In the genomic region with DNA sequence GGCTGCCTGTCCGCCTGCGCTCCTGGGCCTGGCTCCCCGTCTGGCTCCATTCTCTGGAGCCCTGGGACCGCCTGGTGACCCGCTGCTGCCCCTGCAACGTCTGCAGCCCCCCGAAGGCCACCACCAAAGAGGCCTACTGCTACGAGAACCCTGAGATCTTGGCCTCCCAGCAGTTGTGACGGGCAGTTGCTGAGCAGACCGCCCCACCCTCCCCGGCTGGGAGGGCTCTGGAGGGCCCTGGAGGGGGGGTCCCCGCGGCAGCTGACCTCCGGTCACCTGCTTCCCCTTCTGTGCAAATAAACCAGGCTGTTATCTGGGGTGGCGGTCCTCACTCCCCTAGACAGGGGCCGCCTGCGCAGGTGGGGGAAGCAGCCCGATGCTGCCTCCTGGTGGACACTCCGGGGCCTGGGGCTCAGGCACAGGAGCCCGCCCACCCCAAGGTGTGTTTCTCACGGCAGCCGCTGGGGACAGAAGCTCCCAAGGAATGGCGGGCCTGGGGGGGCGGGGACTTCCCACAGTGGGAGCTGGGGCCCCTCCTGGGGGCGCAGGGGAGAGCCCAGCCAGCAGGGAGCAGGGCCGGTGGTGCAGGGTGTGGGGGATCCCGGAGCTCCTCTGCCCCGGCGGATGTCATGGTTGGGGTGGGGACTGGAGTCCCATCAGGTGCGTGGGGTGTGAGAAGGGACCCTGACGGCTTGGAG, we compare ENCODE assay signal across 8 cellular contexts. TPM values are rescaled to one million over a fixed set of nuclear protein-coding genes. Genes with fewer than 3 reads are reported as not detected.
A peak's percentile ranks its signal among the peaks of the same experiment; 100 is the strongest.
DNase-seq lines count a peak whose midpoint lies in the region; ATAC-seq and FAIRE-seq lines count a peak whose summit lies in the region.

No MANE protein-coding gene starts in this region.

- DNase-seq in DMS79 (lab: John Stamatoyannopoulos, UW) (peak; percentile 71), HTR-8/SVneo (ENCODE audit: insufficient read length, low spot score) (peak; percentile 79), NOMO-1 treated with DMSO at 0.1 percent for 48 hours (lab: John Stamatoyannopoulos, UW; ENCODE audit: unreplicated experiment) (peak; percentile 91), mucosa of gallbladder (ENCODE audit: low spot score) (peak; percentile 85)
- peak; percentile 93 for DNase-seq in activated CD8-positive, alpha-beta memory T cell treated with anti-CD3 and anti-CD28 coated beads, Interleukin-2, amount 10 ng/mL, durations not matched to agents 7 days and 5 days
- DNase-seq in stimulated activated CD8-positive, alpha-beta memory T cell treated with anti-CD3 and anti-CD28 coated beads, Interleukin-4, amount 100 ng/mL, for 1 hour (ENCODE audit: low read depth in 2 of 2, low spot score in 1 of 2) = peak; percentile 70 to 85

- peaks cover 12% of the 10 kb centered on the region for H3K4me1 Mint-ChIP-seq in activated CD8-positive, alpha-beta memory T cell treated with anti-CD3 and anti-CD28 coated beads, Interleukin-2, amount 10 ng/mL, durations not matched to agents 7 days and 5 days

- no peak for FAIRE-seq in HTR-8/SVneo (lab: Jason Lieb, UNC)

- H3K27me3 Mint-ChIP-seq in activated CD8-positive, alpha-beta memory T cell treated with anti-CD3 and anti-CD28 coated beads, Interleukin-2, amount 10 ng/mL, durations not matched to agents 7 days and 5 days = no peaks in the 10 kb centered on the region

- H3K4me3 ChIP-seq in endocrine pancreas (ENCODE audit: control insufficient read depth, insufficient read depth, low read length) = no peak overlapping the region

- H3K36me3 ChIP-seq in endocrine pancreas (ENCODE audit: control insufficient read depth, insufficient read depth, low read length) = no peaks in the 10 kb centered on the region

- peaks cover 4% of the 10 kb centered on the region for H3K36me3 Mint-ChIP-seq in activated CD8-positive, alpha-beta memory T cell treated with anti-CD3 and anti-CD28 coated beads, Interleukin-2, amount 10 ng/mL, durations not matched to agents 7 days and 5 days

- peak; percentile 32 for ATAC-seq in activated CD8-positive, alpha-beta memory T cell treated with anti-CD3 and anti-CD28 coated beads, Interleukin-2, amount 10 ng/mL, durations not matched to agents 7 days and 5 days
- no peak for ATAC-seq in HG03460 (IDR thresholded peaks at IDR 0.05; ENCODE audit: unreplicated experiment)

- H3K27ac Mint-ChIP-seq in activated CD8-positive, alpha-beta memory T cell treated with anti-CD3 and anti-CD28 coated beads, Interleukin-2, amount 10 ng/mL, durations not matched to agents 7 days and 5 days = no peak overlapping the region

- H3K9ac ChIP-seq in endocrine pancreas (ENCODE audit: control insufficient read depth, insufficient read depth, low read length) = peak overlapping the region; percentile 58

- H3K9me3 ChIP-seq in endocrine pancreas (ENCODE audit: control insufficient read depth, low read length) = no peaks in the 10 kb centered on the region

- no peak overlapping the region for H3K4me3 Mint-ChIP-seq in activated CD8-positive, alpha-beta memory T cell treated with anti-CD3 and anti-CD28 coated beads, Interleukin-2, amount 10 ng/mL, durations not matched to agents 7 days and 5 days

- H3K4me1 ChIP-seq in endocrine pancreas (ENCODE audit: control insufficient read depth, insufficient read depth, low read length) = no peaks in the 10 kb centered on the region

- no peaks in the 10 kb centered on the region for H3K9me3 Mint-ChIP-seq in activated CD8-positive, alpha-beta memory T cell treated with anti-CD3 and anti-CD28 coated beads, Interleukin-2, amount 10 ng/mL, durations not matched to agents 7 days and 5 days (ENCODE audit: low read depth)

- CTCF ChIA-PET in activated CD8-positive, alpha-beta memory T cell treated with anti-CD3 and anti-CD28 coated beads, Interleukin-2, amount 10 ng/mL, durations not matched to agents 7 days and 5 days (lab: Charles Lee) = interaction anchor here (0.5 to 7.1 kb wide), 55 partner anchors 11 to 448 kb away, joined by 3 to 110 read pairs (median 5); a partner anchor contains a TSS

- H3K27me3 ChIP-seq in endocrine pancreas (ENCODE audit: control insufficient read depth, insufficient read depth, low read length) = no peaks in the 10 kb centered on the region

RNA-seq across cellular contexts. Expression of a gene that starts 4.7 kb away (rescaled TPM):
- 100 to 1,000 TPM; 353 to 375 TPM for total RNA-seq in activated CD8-positive, alpha-beta memory T cell treated with anti-CD3 and anti-CD28 coated beads, Interleukin-2, amount 10 ng/mL, durations not matched to agents 7 days and 5 days
- 296 TPM for total RNA-seq in mucosa of gallbladder

RNA-seq across cellular contexts. Expression of a gene that starts 5.7 kb away (rescaled TPM):
- total RNA-seq in activated CD8-positive, alpha-beta memory T cell treated with anti-CD3 and anti-CD28 coated beads, Interleukin-2, amount 10 ng/mL, durations not matched to agents 7 days and 5 days = not detected
- 0.49 TPM for total RNA-seq in mucosa of gallbladder

RNA-seq across cellular contexts. Expression of a gene that starts 9.1 kb away (rescaled TPM):
- total RNA-seq in activated CD8-positive, alpha-beta memory T cell treated with anti-CD3 and anti-CD28 coated beads, Interleukin-2, amount 10 ng/mL, durations not matched to agents 7 days and 5 days = not detected
- total RNA-seq in mucosa of gallbladder = 0.95 TPM

RNA-seq across cellular contexts. Expression of a gene that starts 11.4 kb away (rescaled TPM):
- under 1 TPM; 0.53 to 0.89 TPM for total RNA-seq in activated CD8-positive, alpha-beta memory T cell treated with anti-CD3 and anti-CD28 coated beads, Interleukin-2, amount 10 ng/mL, durations not matched to agents 7 days and 5 days
- total RNA-seq in mucosa of gallbladder = 0.78 TPM

RNA-seq across cellular contexts. Expression of a gene that starts 14.3 kb away (rescaled TPM):
- total RNA-seq in activated CD8-positive, alpha-beta memory T cell treated with anti-CD3 and anti-CD28 coated beads, Interleukin-2, amount 10 ng/mL, durations not matched to agents 7 days and 5 days = 1 to 10 TPM; 2.9 to 3.0 TPM
- 16.8 TPM for total RNA-seq in mucosa of gallbladder
